ENCODE assay signal across 13 cellular contexts in genomic region chr6:80527552-80528052, GRCh38.
DNase-seq lines count a peak whose midpoint lies in the region; ATAC-seq and TF ChIP-seq lines count a peak whose summit lies in the region.
"Had no signal": no experiment of that assay in that cellular context is flagged by ENCODE, and none has a peak within 500 bp of the region (broad histone marks: within the 10 kb centered on the region; RNA-seq: fewer than 3 reads in every experiment).

No MANE protein-coding gene starts in this region.

- peaks cover 4% of the 10 kb centered on the region for H3K4me1 ChIP-seq in lower lobe of right lung
- H3K4me1 ChIP-seq in SK-N-SH (ENCODE audit: control insufficient read depth in 1 of 2, insufficient read depth in 2 of 2, low read depth in 1 of 2, low read length in 1 of 2) = peaks cover 10 to 15% of the 10 kb centered on the region in 2 experiments; a peak in 3 of 4 replicates

- no peaks in the 10 kb centered on the region for H3K27me3 ChIP-seq in lower lobe of right lung (ENCODE audit: low read depth)
- H3K27me3 ChIP-seq in SK-N-SH (ENCODE audit: insufficient read depth) = no peaks in the 10 kb centered on the region
- H3K27me3 ChIP-seq: gastrocnemius medialis had no signal

- peaks cover 2% of the 10 kb centered on the region for H3F3A ChIP-seq in SK-N-SH (replicated peaks; ENCODE audit: insufficient read depth)

- H2AFZ ChIP-seq in SK-N-SH (ENCODE audit: low read depth) = no peak overlapping the region

- no peaks in the 10 kb centered on the region for H3K79me2 ChIP-seq in SK-N-SH (ENCODE audit: insufficient read depth)

- H3K27ac ChIP-seq in RWPE1 = no peak overlapping the region
- peak overlapping the region; percentile 76 for H3K27ac ChIP-seq in lower lobe of right lung
- no peak overlapping the region for H3K27ac ChIP-seq in SK-N-SH (ENCODE audit: low read depth in 2 of 2, low read length in 1 of 2)
- no peak overlapping the region for H3K27ac ChIP-seq in caudate nucleus (ENCODE audit: low read depth, low read length)
- H3K27ac ChIP-seq: gastrocnemius medialis, left ventricle myocardium inferior, psoas muscle had no signal

- peak; percentile 95 for DNase-seq in DMS53 (lab: John Stamatoyannopoulos, UW)
- peak; percentile 31 to 64 for DNase-seq in NCI-H1930 (lab: John Stamatoyannopoulos, UW)
- DNase-seq in RWPE1 (ENCODE audit: low spot score) = peak; percentile 13
- DNase-seq in lower lobe of right lung = no peak
- no peak for DNase-seq in SK-N-SH
- no peak for DNase-seq in caudate nucleus (lab: John Stamatoyannopoulos, UW)
- DNase-seq in activated CD4-positive, alpha-beta T cell treated with anti-CD3 and anti-CD28 coated beads for 4 hours = no peak
- no peak for DNase-seq in hippocampal formation (lab: John Stamatoyannopoulos, UW)
- DNase-seq: activated naive CD8-positive, alpha-beta T cell treated with anti-CD3 and anti-CD28 coated beads, Interleukin-2, amount 50 U/mL, for 24 hours; gastrocnemius medialis; left ventricle myocardium inferior; psoas muscle; T-helper 9 cell had no signal

- H3K4me2 ChIP-seq in SK-N-SH = no peak overlapping the region

- H3K9ac ChIP-seq in SK-N-SH = no peak overlapping the region

- no peak for TF ChIP-seq EP300 in SK-N-SH (IDR thresholded peaks at IDR 0.05; ENCODE audit: borderline replicate concordance in 1 of 2, low read depth in 1 of 2, low read length in 1 of 2)

- H3K4me3 ChIP-seq in lower lobe of right lung (no peak overlapping the region), SK-N-SH (ENCODE audit: low read depth in 2 of 2, low read length in 1 of 2) (no peak overlapping the region)
- H3K4me3 ChIP-seq: gastrocnemius medialis, left ventricle myocardium inferior, psoas muscle had no signal

- no peaks in the 10 kb centered on the region for H3K9me3 ChIP-seq in lower lobe of right lung
- no peaks in the 10 kb centered on the region for H3K9me3 ChIP-seq in SK-N-SH
- H3K9me3 ChIP-seq: gastrocnemius medialis, left ventricle myocardium inferior, psoas muscle had no signal

- POLR2A ChIA-PET in RWPE1 (lab: Yijun Ruan, JAX; ENCODE audit: low non-redundant PET) (no interaction called here), SK-N-SH (lab: Yijun Ruan, JAX) (no interaction called here)

- TF ChIP-seq CTCF in RWPE1 (conservative IDR thresholded peaks at IDR 0.05; ENCODE audit: low read depth) = no peak
- TF ChIP-seq CTCF in lower lobe of right lung (IDR thresholded peaks at IDR 0.05) = no peak
- no peak for TF ChIP-seq CTCF in SK-N-SH (IDR thresholded peaks at IDR 0.05)

- intact Hi-C loops in lower lobe of right lung (cut with DNase I) = no loop called here

- H4K20me1 ChIP-seq in SK-N-SH (ENCODE audit: insufficient read depth) = no peaks in the 10 kb centered on the region

- WGBS in SK-N-SH (ENCODE audit: low lambda C conversion rate) = 72% methylated on average over 7 of the region's 7 CpGs

- ATAC-seq in lower lobe of right lung = peak; percentile 96
- ATAC-seq: activated naive CD8-positive, alpha-beta T cell treated with anti-CD3 and anti-CD28 coated beads, Interleukin-2, amount 50 U/mL, for 24 hours; gastrocnemius medialis; psoas muscle had no signal

- CTCF ChIA-PET in RWPE1 (lab: Yijun Ruan, JAX) = no interaction called here
- CTCF ChIA-PET in SK-N-SH (lab: Yijun Ruan, JAX) = no interaction called here

- H3K9me2 ChIP-seq in SK-N-SH = no peaks in the 10 kb centered on the region

- TF ChIP-seq RAD21 in SK-N-SH (IDR thresholded peaks at IDR 0.05; ENCODE audit: low read length) = no peak

- H3K36me3 ChIP-seq in lower lobe of right lung = no peaks in the 10 kb centered on the region
- no peaks in the 10 kb centered on the region for H3K36me3 ChIP-seq in SK-N-SH (replicated peaks in 1 of 2; ENCODE audit: control insufficient read depth in 1 of 2, insufficient read depth in 2 of 2, low read length in 1 of 2)
- H3K36me3 ChIP-seq: gastrocnemius medialis, left ventricle myocardium inferior had no signal

TF ChIP-seq in SK-N-SH, 30 proteins besides CTCF, POLR2A, EP300 and RAD21:
- TF ChIP-seq JUND (IDR thresholded peaks at IDR 0.05) (no peak), CHD2 (IDR thresholded peaks at IDR 0.05; ENCODE audit: low read length, partially characterized antibody) (no peak)

Comparison
In these comparisons a context has a peak if more than half of its experiments do, and no peak if none do; other contexts are left out.
1. DNase-seq: peak in DMS53 (single experiment), NCI-H1930 (2 of 2) and RWPE1 (single experiment); none in lower lobe of right lung (single experiment), SK-N-SH (single experiment), caudate nucleus (0 of 61), activated CD4-positive, alpha-beta T cell treated with anti-CD3 and anti-CD28 coated beads for 4 hours (0 of 2) and hippocampal formation (0 of 2).